Comparison of ENCODE assay signal across 8 cellular contexts in the genomic region with DNA sequence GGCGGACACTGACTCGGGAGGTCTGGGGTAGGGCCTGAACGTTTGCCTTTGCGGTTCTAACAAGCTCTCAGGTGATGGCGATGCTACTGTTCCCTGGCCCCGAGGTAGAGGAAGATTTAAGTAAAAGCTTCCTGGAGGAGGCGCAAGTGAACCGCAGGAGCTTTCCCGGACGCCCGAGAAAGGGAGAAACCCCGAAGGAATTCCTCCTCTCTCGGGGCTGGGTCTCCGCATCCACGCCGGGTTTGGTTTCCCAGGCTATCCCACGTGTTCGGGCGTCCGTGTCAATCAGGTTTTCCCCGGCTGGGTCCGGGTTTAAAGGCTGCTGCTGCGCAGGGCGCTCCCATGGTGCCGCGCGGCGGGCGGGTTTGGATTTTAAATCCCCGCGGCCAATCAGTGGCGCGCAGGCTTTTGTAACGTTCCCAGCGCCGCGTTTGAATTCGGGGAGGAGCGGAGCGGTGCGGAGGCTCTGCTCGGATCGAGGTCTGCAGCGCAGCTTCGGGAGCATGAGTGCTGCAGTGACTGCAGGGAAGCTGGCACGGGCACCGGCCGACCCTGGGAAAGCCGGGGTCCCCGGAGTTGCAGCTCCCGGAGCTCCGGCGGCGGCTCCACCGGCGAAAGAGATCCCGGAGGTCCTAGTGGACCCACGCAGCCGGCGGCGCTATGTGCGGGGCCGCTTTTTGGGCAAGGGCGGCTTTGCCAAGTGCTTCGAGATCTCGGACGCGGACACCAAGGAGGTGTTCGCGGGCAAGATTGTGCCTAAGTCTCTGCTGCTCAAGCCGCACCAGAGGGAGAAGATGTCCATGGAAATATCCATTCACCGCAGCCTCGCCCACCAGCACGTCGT. TPM values are rescaled to one million over a fixed set of nuclear protein-coding genes. Genes with fewer than 3 reads are reported as not detected.
DNase-seq lines count a peak whose midpoint lies in the region; ATAC-seq, FAIRE-seq and TF ChIP-seq lines count a peak whose summit lies in the region.

A gene (plus strand): TSS at position 460 of the 844 bp plus-strand sequence. CDS start 44 bp downstream, at position 504.

- H3K4me3 Mint-ChIP-seq in natural killer cell treated with Interleukin-12 subunit alpha and Interleukin-12 subunit beta and Interleukin-15 and Interleukin-18, amount 100 ng/mL, for 72 hours = peak within 1 kb of the TSS; percentile 91

- peak; percentile 42 for TF ChIP-seq CTCF in fibroblast of mammary gland (conservative IDR thresholded peaks at IDR 0.05; ENCODE audit: control insufficient read depth, insufficient read depth, low read depth, low read length)

- peaks cover 18 to 20% of the 10 kb centered on the region in 2 donors for H3K4me1 Mint-ChIP-seq in natural killer cell treated with Interleukin-12 subunit alpha and Interleukin-12 subunit beta and Interleukin-15 and Interleukin-18, amount 100 ng/mL, for 72 hours (ENCODE audit: low read depth in 2 of 2)

- FAIRE-seq in RCC 7860 (lab: Jason Lieb, UNC) = peak; percentile 64

- in situ Hi-C loops in KBM-7 (cut with MboI; ENCODE audit: low pct_unique_long_range_greater_than_20kb, low sequenced_read_pairs) = no loop called here

- H3K36me3 Mint-ChIP-seq in natural killer cell treated with Interleukin-12 subunit alpha and Interleukin-12 subunit beta and Interleukin-15 and Interleukin-18, amount 100 ng/mL, for 72 hours = peaks cover 11% of the 10 kb centered on the region

- no peaks in the 10 kb centered on the region for H3K9me3 Mint-ChIP-seq in natural killer cell treated with Interleukin-12 subunit alpha and Interleukin-12 subunit beta and Interleukin-15 and Interleukin-18, amount 100 ng/mL, for 72 hours

- H3K27ac Mint-ChIP-seq in natural killer cell treated with Interleukin-12 subunit alpha and Interleukin-12 subunit beta and Interleukin-15 and Interleukin-18, amount 100 ng/mL, for 72 hours = peak within 1 kb of the TSS; percentile 54 to 84

- DNase-seq in DMS153 (lab: John Stamatoyannopoulos, UW) (peak; percentile 66), KBM-7 (peak; percentile 93), RCC 7860 (ENCODE audit: low spot score) (peak; percentile 76), activated T-helper 1 cell treated with Interleukin-2 at 50 U/mL for 16 hours (ENCODE audit: low read depth) (peak; percentile 46), fibroblast of mammary gland (ENCODE audit: low read depth) (peak; percentile 80)
- DNase-seq in natural killer cell treated with Interleukin-12 subunit alpha and Interleukin-12 subunit beta and Interleukin-15 and Interleukin-18, amount 100 ng/mL, for 72 hours (ENCODE audit: low spot score) = peak; percentile 83
- DNase-seq in stimulated activated naive CD8-positive, alpha-beta T cell treated with anti-CD3 and anti-CD28 coated beads, Interleukin-15, Interleukin-2, amounts not matched to agents 100 U/mL and 50 U/mL, for 24 hours = peak; percentile 87

- no peaks in the 10 kb centered on the region for H3K27me3 Mint-ChIP-seq in natural killer cell treated with Interleukin-12 subunit alpha and Interleukin-12 subunit beta and Interleukin-15 and Interleukin-18, amount 100 ng/mL, for 72 hours

- peak within 1 kb of the TSS; percentile 75 for H3K4me3 ChIP-seq in fibroblast of mammary gland (ENCODE audit: control insufficient read depth, low read depth, low read length)

- ATAC-seq in GM21529 (IDR thresholded peaks at IDR 0.05; ENCODE audit: unreplicated experiment) = peak; percentile 86
- ATAC-seq in natural killer cell treated with Interleukin-12 subunit alpha and Interleukin-12 subunit beta and Interleukin-15 and Interleukin-18, amount 100 ng/mL, for 72 hours = peak; percentile 94 to 96
- peak; percentile 97 for ATAC-seq in stimulated activated naive CD8-positive, alpha-beta T cell treated with anti-CD3 and anti-CD28 coated beads, Interleukin-15, Interleukin-2, amounts not matched to agents 100 U/mL and 50 U/mL, for 24 hours

RNA-seq across cellular contexts. Expression of the gene that starts here (rescaled TPM):
- 10 to 100 TPM; 55.6 to 95.6 TPM for total RNA-seq in natural killer cell treated with Interleukin-12 subunit alpha and Interleukin-12 subunit beta and Interleukin-15 and Interleukin-18, amount 100 ng/mL, for 72 hours

Comparison
In these comparisons a context has a peak if more than half of its experiments do, and no peak if none do; other contexts are left out.
1. Peak in every context shown above with its lines: DNase-seq, ATAC-seq and H3K4me3 ChIP-seq.